In genomic region chr14:76484355-76484754, GRCh38 we compare ENCODE assay signal across 18 cellular contexts.
"Had no signal": no experiment of that assay in that cellular context is flagged by ENCODE, and none has a peak within 500 bp of the region (broad histone marks: within the 10 kb centered on the region; RNA-seq: fewer than 3 reads in every experiment).

No MANE protein-coding gene starts in this region.

- H3K36me3 Mint-ChIP-seq: activated naive CD4-positive, alpha-beta T cell treated with anti-CD3 and anti-CD28 coated beads, Interleukin-2, amount 50 U/mL, for 72 hours; mesothelial cell of epicardium had no signal

- H3K27me3 ChIP-seq: body of pancreas, gastroesophageal sphincter, pancreas had no signal

- H3K4me1 ChIP-seq: body of pancreas, gastroesophageal sphincter, pancreas had no signal

- ATAC-seq: activated naive CD4-positive, alpha-beta T cell treated with anti-CD3 and anti-CD28 coated beads, Interleukin-2, amount 50 U/mL, for 72 hours; body of pancreas; gastroesophageal sphincter; pancreas; stimulated activated naive CD8-positive, alpha-beta T cell treated with anti-CD3 and anti-CD28 coated beads, Interleukin-15, Interleukin-2, amounts not matched to agents 100 U/mL and 50 U/mL, for 24 hours had no signal

- H3K27ac ChIP-seq: body of pancreas, epithelial cell of prostate, gastroesophageal sphincter, pancreas had no signal

- H3K27me3 Mint-ChIP-seq: activated CD4-positive, alpha-beta T cell treated with anti-CD3 and anti-CD28 coated beads, Interleukin-2, amount 10 ng/mL, durations not matched to agents 7 days and 5 days had no signal

- H3K4me3 ChIP-seq: body of pancreas, gastroesophageal sphincter, pancreas had no signal

- H3K4me3 Mint-ChIP-seq: activated CD4-positive, alpha-beta T cell treated with anti-CD3 and anti-CD28 coated beads, Interleukin-2, amount 10 ng/mL, durations not matched to agents 7 days and 5 days; mesothelial cell of epicardium; neural crest cell had no signal

- H3K4me1 Mint-ChIP-seq: activated CD4-positive, alpha-beta T cell treated with anti-CD3 and anti-CD28 coated beads, Interleukin-2, amount 10 ng/mL, durations not matched to agents 7 days and 5 days had no signal

- H3K36me3 ChIP-seq: gastroesophageal sphincter, pancreas had no signal

- H3K9me3 ChIP-seq: body of pancreas, gastroesophageal sphincter, pancreas had no signal

- H3K27ac Mint-ChIP-seq: activated CD4-positive, alpha-beta T cell treated with anti-CD3 and anti-CD28 coated beads, Interleukin-2, amount 10 ng/mL, durations not matched to agents 7 days and 5 days; activated naive CD4-positive, alpha-beta T cell treated with anti-CD3 and anti-CD28 coated beads, Interleukin-2, amount 50 U/mL, for 72 hours; mesothelial cell of epicardium had no signal

- H3K9me3 Mint-ChIP-seq: activated CD4-positive, alpha-beta T cell treated with anti-CD3 and anti-CD28 coated beads, Interleukin-2, amount 10 ng/mL, durations not matched to agents 7 days and 5 days; activated naive CD4-positive, alpha-beta T cell treated with anti-CD3 and anti-CD28 coated beads, Interleukin-2, amount 50 U/mL, for 72 hours; mesothelial cell of epicardium; neural crest cell had no signal

- DNase-seq: activated CD4-positive, alpha-beta T cell treated with anti-CD3 and anti-CD28 coated beads, Interleukin-2, amount 10 ng/mL, durations not matched to agents 7 days and 5 days; activated CD4-positive, CD25-positive, alpha-beta regulatory T cell; activated effector memory CD4-positive, alpha-beta T cell treated with Interleukin-2 at 50 U/mL for 16 hours; amniotic stem cell; body of pancreas; central memory CD4-positive, alpha-beta T cell; cortex of kidney; effector CD8-positive, alpha-beta T cell; kidney glomerular epithelial cell; pancreas; stimulated activated CD4-positive, alpha-beta T cell treated with anti-CD3 and anti-CD28 coated beads, Interleukin-4, amount 100 ng/mL, for 1 hour; stimulated activated CD8-positive, alpha-beta memory T cell treated with anti-CD3 and anti-CD28 coated beads, Interleukin-4, amount 100 ng/mL, for 48 hours; stimulated activated naive CD8-positive, alpha-beta T cell treated with anti-CD3 and anti-CD28 coated beads, Interleukin-15, Interleukin-2, amounts not matched to agents 100 U/mL and 50 U/mL, for 24 hours had no signal
